In genomic region chr17:37405522-37405921, GRCh38 we compare ENCODE assay signal across 9 cellular contexts. TPM values are rescaled to one million over a fixed set of nuclear protein-coding genes. Genes with fewer than 3 reads are reported as not detected.
A peak's percentile ranks its signal among the peaks of the same experiment; 100 is the strongest.
DNase-seq lines count a peak whose midpoint lies in the region; TF ChIP-seq lines count a peak whose summit lies in the region.
"Not testable (repeated sequence)": the region's sequence is repeated elsewhere in the genome, so short reads cannot be mapped to it uniquely, and the experiment has no call there.
"Had no signal": no experiment of that assay in that cellular context is flagged by ENCODE, and none has a peak within 500 bp of the region (broad histone marks: within the 10 kb centered on the region; RNA-seq: fewer than 3 reads in every experiment).

No MANE protein-coding gene starts in this region.

- not testable (repeated sequence) for BruUV-seq in mammary epithelial cell (replicated peaks; lab: Mats Ljungman, UMichigan)

- peak overlapping the region; percentile 98 for H3K4me3 Mint-ChIP-seq in activated CD4-positive, alpha-beta memory T cell treated with anti-CD3 and anti-CD28 coated beads, Interleukin-2, amount 10 ng/mL, durations not matched to agents 7 days and 5 days

- H3K4me2 ChIP-seq in OCI-LY1 (ENCODE audit: low read length) = peak overlapping the region; percentile 99
- peak overlapping the region; percentile 96 for H3K4me2 ChIP-seq in mammary epithelial cell (ENCODE audit: insufficient read depth, low read depth, low read length)

- peaks cover 48% of the 10 kb centered on the region for H3K36me3 Mint-ChIP-seq in activated CD4-positive, alpha-beta memory T cell treated with anti-CD3 and anti-CD28 coated beads, Interleukin-2, amount 10 ng/mL, durations not matched to agents 7 days and 5 days (ENCODE audit: low read depth)

- in situ Hi-C loops in mammary epithelial cell (cut with MboI; ENCODE audit: low sequenced_read_pairs in 2 of 2) = not testable (repeated sequence)

- not testable (repeated sequence) for H3F3A ChIP-seq in OCI-LY1 (ENCODE audit: insufficient read depth, low read length)

- H3K79me2 ChIP-seq in ACC112 (ENCODE audit: control insufficient read depth, insufficient read depth, low read length, unreplicated experiment) (peaks cover 69% of the 10 kb centered on the region), mammary epithelial cell (ENCODE audit: insufficient read depth, low read length) (peaks cover 71% of the 10 kb centered on the region)
- not testable (repeated sequence) for H3K79me2 ChIP-seq in OCI-LY1 (ENCODE audit: insufficient read depth, low read length)

- H4K20me1 ChIP-seq in OCI-LY1 (ENCODE audit: insufficient read depth, low read length); mammary epithelial cell (ENCODE audit: insufficient read depth, low read length): not testable (repeated sequence)

- not testable (repeated sequence) for H3K27me3 ChIP-seq in ACC112 (ENCODE audit: insufficient read depth, low read length); OCI-LY1 (ENCODE audit: insufficient read depth, low read length); mammary epithelial cell (ENCODE audit: insufficient read depth, low read length); muscle layer of colon (ENCODE audit: control insufficient read depth in 1 of 2, insufficient read depth in 2 of 2, low read length in 2 of 2)

- not testable (repeated sequence) for DNase-seq in activated CD4-positive, alpha-beta memory T cell treated with anti-CD3 and anti-CD28 coated beads, Interleukin-2, amount 10 ng/mL, durations not matched to agents 7 days and 5 days; mammary epithelial cell; fibroblast of villous mesenchyme (ENCODE audit: low read depth)

- peak overlapping the region; percentile 92 for H3K27ac Mint-ChIP-seq in activated CD4-positive, alpha-beta memory T cell treated with anti-CD3 and anti-CD28 coated beads, Interleukin-2, amount 10 ng/mL, durations not matched to agents 7 days and 5 days

- not testable (repeated sequence) for H3K27me3 Mint-ChIP-seq in activated CD4-positive, alpha-beta memory T cell treated with anti-CD3 and anti-CD28 coated beads, Interleukin-2, amount 10 ng/mL, durations not matched to agents 7 days and 5 days

- not testable (repeated sequence) for H3K9me3 ChIP-seq in OCI-LY1 (ENCODE audit: low read length); mammary epithelial cell (replicated peaks; ENCODE audit: insufficient read depth, low read length); muscle layer of colon (ENCODE audit: low read length)

- 30% methylated on average over 14 of the region's 14 CpGs for WGBS in mammary epithelial cell (ENCODE audit: low coverage, missing lambda C conversion rate)

- H3K9me2 ChIP-seq in OCI-LY1 (ENCODE audit: low read depth, low read length) = not testable (repeated sequence)

- not testable (repeated sequence) for TF ChIP-seq CTCF in GM12875 (IDR thresholded peaks at IDR 0.05; ENCODE audit: borderline replicate concordance, insufficient read depth, low read depth, low read length); OCI-LY1 (IDR thresholded peaks at IDR 0.05; ENCODE audit: low read length); mammary epithelial cell (conservative IDR thresholded peaks at IDR 0.05 in 1 of 2, IDR thresholded peaks at IDR 0.05 in 1 of 2; ENCODE audit: extremely low read depth in 1 of 2, insufficient read depth in 1 of 2, low read depth in 1 of 2, low read length in 2 of 2); fibroblast of villous mesenchyme (IDR thresholded peaks at IDR 0.05; ENCODE audit: insufficient read depth, low read depth, low read length)

- not testable (repeated sequence) for H3K9me3 Mint-ChIP-seq in activated CD4-positive, alpha-beta memory T cell treated with anti-CD3 and anti-CD28 coated beads, Interleukin-2, amount 10 ng/mL, durations not matched to agents 7 days and 5 days

- peaks cover 21% of the 10 kb centered on the region for H3K4me1 ChIP-seq in ACC112 (ENCODE audit: control insufficient read depth, insufficient read depth, low read length, unreplicated experiment)
- H3K4me1 ChIP-seq in OCI-LY1 (ENCODE audit: insufficient read depth, low read length, severe bottlenecking) = peaks cover 30% of the 10 kb centered on the region
- peaks cover 11% of the 10 kb centered on the region for H3K4me1 ChIP-seq in mammary epithelial cell (ENCODE audit: insufficient read depth, low read length)
- H3K4me1 ChIP-seq in muscle layer of colon (ENCODE audit: insufficient read depth, low read length) = peaks cover 17% of the 10 kb centered on the region

- H3K4me3 ChIP-seq in ACC112 (ENCODE audit: low read depth, low read length) (peak overlapping the region; percentile 100), GM12875 (ENCODE audit: low read depth, low read length) (peak overlapping the region; percentile 91), OCI-LY1 (ENCODE audit: low read depth, low read length, poor library complexity, severe bottlenecking) (peak overlapping the region; percentile 95), mammary epithelial cell (replicated peaks in 1 of 3; ENCODE audit: insufficient read depth in 1 of 3, low read depth in 2 of 3, low read length in 3 of 3) (peak overlapping the region; percentile 81 to 99 (median 97)), fibroblast of villous mesenchyme (ENCODE audit: low read depth, low read length) (peak overlapping the region; percentile 80), muscle layer of colon (ENCODE audit: low read depth in 1 of 2, low read length in 2 of 2) (peak overlapping the region; percentile 85 to 87), skin epidermis (peak overlapping the region in 6 of 7 experiments; percentile 59 to 91 (median 74))

- not testable (repeated sequence) for H3K27ac ChIP-seq in ACC112 (ENCODE audit: low read depth, low read length); OCI-LY1 (ENCODE audit: low read depth, low read length, poor library complexity, severe bottlenecking); muscle layer of colon (ENCODE audit: low read depth, low read length)
- H3K27ac ChIP-seq in mammary epithelial cell (ENCODE audit: insufficient read depth, low read depth, low read length) (peak overlapping the region; percentile 75), skin epidermis (peak overlapping the region in 10 of 21 experiments; percentile 4 to 96 (median 88))

- POLR2A ChIA-PET in activated CD4-positive, alpha-beta memory T cell treated with anti-CD3 and anti-CD28 coated beads, Interleukin-2, amount 10 ng/mL, durations not matched to agents 7 days and 5 days (lab: Charles Lee) = interaction anchor here (0.7 to 1.9 kb wide), 5 partner anchors 15 to 86 kb away, joined by 3 to 17 read pairs (median 4); no protein-coding TSS in a partner anchor

- CTCF ChIA-PET in activated CD4-positive, alpha-beta memory T cell treated with anti-CD3 and anti-CD28 coated beads, Interleukin-2, amount 10 ng/mL, durations not matched to agents 7 days and 5 days (lab: Charles Lee) = interaction anchor here (1.0 to 2.2 kb wide), 3 partner anchors 21 to 32 kb away, joined by 3 to 7 read pairs (median 4); no protein-coding TSS in a partner anchor
- CTCF ChIA-PET in mammary epithelial cell (lab: Charles Lee; ENCODE audit: low non-redundant PET) = not testable (repeated sequence)

- dilution Hi-C loops in mammary epithelial cell (cut with HindIII; ENCODE audit: low sequenced_read_pairs) = not testable (repeated sequence)

- H3K4me1 Mint-ChIP-seq in activated CD4-positive, alpha-beta memory T cell treated with anti-CD3 and anti-CD28 coated beads, Interleukin-2, amount 10 ng/mL, durations not matched to agents 7 days and 5 days = peaks cover 63% of the 10 kb centered on the region

- not testable (repeated sequence) for H2AFZ ChIP-seq in ACC112 (ENCODE audit: low read length, unreplicated experiment); OCI-LY1 (ENCODE audit: low read length); mammary epithelial cell (ENCODE audit: low read depth, low read length)

- H3K9ac ChIP-seq in OCI-LY1 (ENCODE audit: low read length) = peak overlapping the region; percentile 98
- peak overlapping the region; percentile 87 for H3K9ac ChIP-seq in mammary epithelial cell (ENCODE audit: insufficient read depth, low read length)
- H3K9ac ChIP-seq in muscle layer of colon (ENCODE audit: low read length) = peak overlapping the region; percentile 88

- intact Hi-C loops in mammary epithelial cell (cut with micrococcal nuclease) = not testable (repeated sequence)

- not testable (repeated sequence) for H3K36me3 ChIP-seq in ACC112 (ENCODE audit: insufficient read depth, low read length); mammary epithelial cell (ENCODE audit: insufficient read depth, low read length); muscle layer of colon (ENCODE audit: insufficient read depth, low read length)
- peaks cover 12% of the 10 kb centered on the region; the same call in 1 of the 2 replicates for H3K36me3 ChIP-seq in OCI-LY1 (ENCODE audit: insufficient read depth, low read length)

RNA-seq across cellular contexts. Expression of gene ACACA, which starts 1.1 kb away (rescaled TPM):
- 10 to 100 TPM; 38.6 to 46.3 TPM for total RNA-seq in activated CD4-positive, alpha-beta memory T cell treated with anti-CD3 and anti-CD28 coated beads, Interleukin-2, amount 10 ng/mL, durations not matched to agents 7 days and 5 days
- total RNA-seq in mammary epithelial cell (100 to 1,000 TPM in 1 of 2 donors, 10 to 100 TPM in 1; 74.3 to 121 TPM), fibroblast of villous mesenchyme (70.2 and 89.4 TPM in 2 replicates)
- polyA plus RNA-seq in mammary epithelial cell = 54.9 TPM
- polyA minus RNA-seq in mammary epithelial cell = 338 TPM

RNA-seq across cellular contexts. Expression of gene TADA2A, which starts 1.2 kb away (rescaled TPM):
- total RNA-seq in activated CD4-positive, alpha-beta memory T cell treated with anti-CD3 and anti-CD28 coated beads, Interleukin-2, amount 10 ng/mL, durations not matched to agents 7 days and 5 days = 10 to 100 TPM; 42.5 to 43.0 TPM
- total RNA-seq in mammary epithelial cell = 10 to 100 TPM; 10.3 to 19.1 TPM
- polyA plus RNA-seq in mammary epithelial cell = 10.3 TPM
- polyA minus RNA-seq in mammary epithelial cell = 37.5 TPM
- 15.5 and 16.1 TPM in 2 replicates for total RNA-seq in fibroblast of villous mesenchyme

RNA-seq across cellular contexts. Expression of gene C17orf78, which starts 29.7 kb away (rescaled TPM):
- not detected for total RNA-seq in activated CD4-positive, alpha-beta memory T cell treated with anti-CD3 and anti-CD28 coated beads, Interleukin-2, amount 10 ng/mL, durations not matched to agents 7 days and 5 days
- total RNA-seq in mammary epithelial cell = not detected
- polyA plus RNA-seq in mammary epithelial cell = not detected
- polyA minus RNA-seq in mammary epithelial cell = not detected
- not detected in 2 replicates for total RNA-seq in fibroblast of villous mesenchyme
- total RNA-seq: posterior vena cava had no signal
